Comparison of ENCODE assay signal across 16 cellular contexts in genomic region chr11:117282956-117283355, GRCh38.
"Had no signal": no experiment of that assay in that cellular context is flagged by ENCODE, and none has a peak within 500 bp of the region (broad histone marks: within the 10 kb centered on the region; RNA-seq: fewer than 3 reads in every experiment).

No MANE protein-coding gene starts in this region.

- H3K9me3 ChIP-seq: heart left ventricle, mucosa of descending colon had no signal

- H3K4me3 ChIP-seq: coronary artery, heart left ventricle, mucosa of descending colon, smooth muscle cell had no signal

- H3K27ac ChIP-seq: coronary artery, heart left ventricle had no signal

- H3K9me3 Mint-ChIP-seq: naive thymus-derived CD8-positive, alpha-beta T cell; neural crest cell; type B pancreatic cell had no signal

- H3K4me1 Mint-ChIP-seq: neural crest cell had no signal

- H3K27me3 ChIP-seq: heart left ventricle had no signal

- H3K27me3 Mint-ChIP-seq: naive thymus-derived CD8-positive, alpha-beta T cell; type B pancreatic cell had no signal

- DNase-seq: effector CD4-positive, alpha-beta T cell; heart left ventricle; hippocampal formation; mucosa of descending colon; naive thymus-derived CD8-positive, alpha-beta T cell; right cardiac atrium; stimulated activated CD4-positive, alpha-beta T cell treated with anti-CD3 and anti-CD28 coated beads, Interleukin-2, amount 100 ng/mL, for 48 hours; stimulated activated naive CD4-positive, alpha-beta T cell treated with Interleukin-2 at 50 U/mL for 16 hours had no signal

- H3K4me3 Mint-ChIP-seq: naive thymus-derived CD8-positive, alpha-beta T cell; neural crest cell; type B pancreatic cell had no signal

- ATAC-seq: esophagus mucosa; heart left ventricle; mucosa of descending colon; naive thymus-derived CD8-positive, alpha-beta T cell; right cardiac atrium had no signal

- H3K27ac Mint-ChIP-seq: type B pancreatic cell had no signal

- FAIRE-seq: endometrium, frontal cortex, urothelium cell line had no signal
